ENCODE assay signal across 1 cellular context in the genomic region with DNA sequence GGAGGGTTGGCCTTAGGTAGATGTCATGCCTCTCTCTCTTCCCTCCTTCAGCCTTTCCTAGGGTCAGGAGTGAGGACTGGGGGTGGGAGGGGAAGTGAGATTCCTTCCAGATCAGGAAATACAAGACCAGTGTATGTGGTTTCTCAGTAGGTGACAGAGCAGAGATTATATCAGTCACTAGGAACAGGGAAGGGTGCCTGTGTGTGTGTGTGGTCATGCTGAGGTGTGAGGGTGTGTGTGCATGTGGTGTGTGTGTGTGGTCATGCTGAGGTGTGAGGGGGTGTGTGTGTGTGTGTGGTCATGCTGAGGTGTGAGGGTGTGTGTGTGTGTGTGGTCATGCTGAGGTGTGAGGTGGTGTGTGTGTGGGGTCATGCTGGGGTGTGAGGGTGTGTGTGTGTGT.
TF ChIP-seq lines count a peak whose summit lies in the region.

No MANE protein-coding gene starts in this region.

TF ChIP-seq in K562, 482 proteins besides CTCF, POLR2A, EP300 and RAD21 (continued from another document):
- peak; percentile 26; the same call in 1 of the 2 replicates for TF ChIP-seq C11orf30 (IDR thresholded peaks at IDR 0.05; ENCODE audit: low read depth)
- TF ChIP-seq, protein P1, sequence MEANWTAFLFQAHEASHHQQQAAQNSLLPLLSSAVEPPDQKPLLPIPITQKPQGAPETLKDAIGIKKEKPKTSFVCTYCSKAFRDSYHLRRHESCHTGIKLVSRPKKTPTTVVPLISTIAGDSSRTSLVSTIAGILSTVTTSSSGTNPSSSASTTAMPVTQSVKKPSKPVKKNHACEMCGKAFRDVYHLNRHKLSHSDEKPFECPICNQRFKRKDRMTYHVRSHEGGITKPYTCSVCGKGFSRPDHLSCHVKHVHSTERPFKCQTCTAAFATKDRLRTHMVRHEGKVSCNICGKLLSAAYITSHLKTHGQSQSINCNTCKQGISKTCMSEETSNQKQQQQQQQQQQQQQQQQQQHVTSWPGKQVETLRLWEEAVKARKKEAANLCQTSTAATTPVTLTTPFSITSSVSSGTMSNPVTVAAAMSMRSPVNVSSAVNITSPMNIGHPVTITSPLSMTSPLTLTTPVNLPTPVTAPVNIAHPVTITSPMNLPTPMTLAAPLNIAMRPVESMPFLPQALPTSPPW (CRISPR knock-in tag; IDR thresholded peaks at IDR 0.05), result 0 out of 2 replicates have a peak, but pooled peaks have one; percentile 11
- peak; percentile 13; the same call in 1 of the 2 replicates for TF ChIP-seq SMARCA4 (IDR thresholded peaks at IDR 0.05)
- TF ChIP-seq ETV5 (CRISPR knock-in tag; IDR thresholded peaks at IDR 0.05; ENCODE audit: low read depth), result no peak
- TF ChIP-seq GTF2A2 (tag; IDR thresholded peaks at IDR 0.05), result no peak
- TF ChIP-seq USF1 (CRISPR knock-in tag; IDR thresholded peaks at IDR 0.05), result no peak
- no peak for TF ChIP-seq RBFOX2 (IDR thresholded peaks at IDR 0.05; ENCODE audit: low read depth, low read length)
- TF ChIP-seq NFE2 (IDR thresholded peaks at IDR 0.05; ENCODE audit: low read depth), result peak; percentile 83
- TF ChIP-seq ARID4B (CRISPR knock-in tag; IDR thresholded peaks at IDR 0.05), result no peak
- no peak for TF ChIP-seq CHCHD3 (CRISPR knock-in tag; IDR thresholded peaks at IDR 0.05)
- peak; percentile 43; the same call in 1 of the 2 replicates for TF ChIP-seq SPI1 (IDR thresholded peaks at IDR 0.05; ENCODE audit: borderline replicate concordance, low read depth, low read length)
- no peak for TF ChIP-seq STAG1 (CRISPR knock-in tag; IDR thresholded peaks at IDR 0.05; ENCODE audit: borderline replicate concordance)
- TF ChIP-seq ZNF143 (CRISPR knock-in tag; IDR thresholded peaks at IDR 0.05), result no peak
- no peak for TF ChIP-seq DPF2 (IDR thresholded peaks at IDR 0.05)
- 0 out of 2 replicates have a peak, but pooled peaks have one; percentile 10 for TF ChIP-seq CREM (IDR thresholded peaks at IDR 0.05; ENCODE audit: low read depth)
- no peak for TF ChIP-seq SLC30A9 (CRISPR knock-in tag; IDR thresholded peaks at IDR 0.05)
- TF ChIP-seq CTBP1 (IDR thresholded peaks at IDR 0.05; ENCODE audit: borderline replicate concordance), result peak; percentile 30; the same call in 1 of the 2 replicates
- no peak for TF ChIP-seq RNF2 (IDR thresholded peaks at IDR 0.05)
- TF ChIP-seq TARDBP (IDR thresholded peaks at IDR 0.05), result no peak
- TF ChIP-seq, protein P2, sequence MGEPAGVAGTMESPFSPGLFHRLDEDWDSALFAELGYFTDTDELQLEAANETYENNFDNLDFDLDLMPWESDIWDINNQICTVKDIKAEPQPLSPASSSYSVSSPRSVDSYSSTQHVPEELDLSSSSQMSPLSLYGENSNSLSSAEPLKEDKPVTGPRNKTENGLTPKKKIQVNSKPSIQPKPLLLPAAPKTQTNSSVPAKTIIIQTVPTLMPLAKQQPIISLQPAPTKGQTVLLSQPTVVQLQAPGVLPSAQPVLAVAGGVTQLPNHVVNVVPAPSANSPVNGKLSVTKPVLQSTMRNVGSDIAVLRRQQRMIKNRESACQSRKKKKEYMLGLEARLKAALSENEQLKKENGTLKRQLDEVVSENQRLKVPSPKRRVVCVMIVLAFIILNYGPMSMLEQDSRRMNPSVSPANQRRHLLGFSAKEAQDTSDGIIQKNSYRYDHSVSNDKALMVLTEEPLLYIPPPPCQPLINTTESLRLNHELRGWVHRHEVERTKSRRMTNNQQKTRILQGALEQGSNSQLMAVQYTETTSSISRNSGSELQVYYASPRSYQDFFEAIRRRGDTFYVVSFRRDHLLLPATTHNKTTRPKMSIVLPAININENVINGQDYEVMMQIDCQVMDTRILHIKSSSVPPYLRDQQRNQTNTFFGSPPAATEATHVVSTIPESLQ (CRISPR knock-in tag; IDR thresholded peaks at IDR 0.05), result no peak
- peak; percentile 65; the same call in 1 of the 2 replicates for TF ChIP-seq ELF4 (CRISPR knock-in tag; IDR thresholded peaks at IDR 0.05)
- TF ChIP-seq, protein P3, sequence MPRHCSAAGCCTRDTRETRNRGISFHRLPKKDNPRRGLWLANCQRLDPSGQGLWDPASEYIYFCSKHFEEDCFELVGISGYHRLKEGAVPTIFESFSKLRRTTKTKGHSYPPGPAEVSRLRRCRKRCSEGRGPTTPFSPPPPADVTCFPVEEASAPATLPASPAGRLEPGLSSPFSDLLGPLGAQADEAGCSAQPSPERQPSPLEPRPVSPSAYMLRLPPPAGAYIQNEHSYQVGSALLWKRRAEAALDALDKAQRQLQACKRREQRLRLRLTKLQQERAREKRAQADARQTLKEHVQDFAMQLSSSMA (CRISPR knock-in tag; IDR thresholded peaks at IDR 0.05), result no peak
- TF ChIP-seq ZNF280A (IDR thresholded peaks at IDR 0.05; ENCODE audit: low read depth, partially characterized antibody), result no peak
- TF ChIP-seq ZNF134 (CRISPR knock-in tag; conservative IDR thresholded peaks at IDR 0.05), result no peak
- no peak for TF ChIP-seq TCFL5 (CRISPR knock-in tag; conservative IDR thresholded peaks at IDR 0.05)
- no peak for TF ChIP-seq JUND (IDR thresholded peaks at IDR 0.05; ENCODE audit: borderline replicate concordance, low read depth, low read length)
- TF ChIP-seq JUND (tag; IDR thresholded peaks at IDR 0.05; ENCODE audit: borderline replicate concordance, low read depth, low read length), result peak; percentile 44; the same call in 1 of the 3 replicates
- 0 out of 2 replicates have a peak, but pooled peaks have one; percentile 35 for TF ChIP-seq HES1 (IDR thresholded peaks at IDR 0.05; ENCODE audit: low read depth)
- no peak for TF ChIP-seq ESRRB (CRISPR knock-in tag; IDR thresholded peaks at IDR 0.05; ENCODE audit: borderline replicate concordance)
- no peak for TF ChIP-seq PRDM10 (IDR thresholded peaks at IDR 0.05; ENCODE audit: partially characterized antibody)
